ENCODE assay signal across 1 cellular context in the genomic region with DNA sequence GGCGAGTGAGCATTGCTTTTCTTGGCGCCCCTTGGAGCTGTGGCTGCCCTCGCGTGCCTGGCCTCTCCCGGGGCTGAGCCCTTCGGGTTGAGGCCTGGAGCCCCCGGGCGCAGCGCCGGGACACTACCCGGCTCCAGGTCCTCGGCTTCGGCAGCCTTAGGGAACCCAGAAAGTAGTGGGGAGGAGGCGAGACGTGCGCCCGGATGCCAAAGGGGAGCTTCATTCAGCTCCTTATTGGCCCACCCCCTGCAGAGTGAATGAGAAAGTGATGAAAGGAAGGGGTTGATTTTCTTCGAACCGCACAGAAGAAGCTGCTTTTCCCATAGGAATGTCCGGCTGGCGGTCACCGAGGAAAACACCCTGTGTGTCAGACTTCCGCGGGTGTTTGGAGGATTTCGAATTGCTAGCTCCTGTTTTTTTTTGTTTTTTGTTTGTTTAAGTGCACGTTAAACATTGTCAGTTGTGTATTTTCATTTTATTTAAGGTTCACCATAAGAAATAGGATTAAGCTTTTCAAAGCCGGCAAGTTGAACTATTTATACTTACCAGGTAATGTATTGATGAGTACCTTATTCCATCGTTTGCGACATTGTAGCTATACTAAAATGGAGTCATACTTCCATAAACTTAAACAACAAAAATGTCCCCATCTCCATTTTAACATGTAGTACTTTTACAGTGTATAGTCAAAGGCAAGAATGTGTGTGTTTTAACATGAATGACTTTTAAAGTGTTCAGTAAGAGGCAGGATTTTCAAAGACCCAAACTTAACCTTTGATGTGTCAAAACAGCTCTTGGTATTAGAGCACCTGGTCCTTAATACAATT.
TF ChIP-seq lines count a peak whose summit lies in the region.

No MANE protein-coding gene starts in this region.

TF ChIP-seq in GM12878, 131 proteins besides CTCF, POLR2A, EP300 and RAD21 (continued from another document):
- TF ChIP-seq, protein P1, sequence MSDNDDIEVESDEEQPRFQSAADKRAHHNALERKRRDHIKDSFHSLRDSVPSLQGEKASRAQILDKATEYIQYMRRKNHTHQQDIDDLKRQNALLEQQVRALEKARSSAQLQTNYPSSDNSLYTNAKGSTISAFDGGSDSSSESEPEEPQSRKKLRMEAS (IDR thresholded peaks at IDR 0.05; ENCODE audit: low read depth, low read length): no peak
- peak; percentile 46 for TF ChIP-seq HDAC6 (IDR thresholded peaks at IDR 0.05; ENCODE audit: unreplicated experiment)
- TF ChIP-seq, protein P2, sequence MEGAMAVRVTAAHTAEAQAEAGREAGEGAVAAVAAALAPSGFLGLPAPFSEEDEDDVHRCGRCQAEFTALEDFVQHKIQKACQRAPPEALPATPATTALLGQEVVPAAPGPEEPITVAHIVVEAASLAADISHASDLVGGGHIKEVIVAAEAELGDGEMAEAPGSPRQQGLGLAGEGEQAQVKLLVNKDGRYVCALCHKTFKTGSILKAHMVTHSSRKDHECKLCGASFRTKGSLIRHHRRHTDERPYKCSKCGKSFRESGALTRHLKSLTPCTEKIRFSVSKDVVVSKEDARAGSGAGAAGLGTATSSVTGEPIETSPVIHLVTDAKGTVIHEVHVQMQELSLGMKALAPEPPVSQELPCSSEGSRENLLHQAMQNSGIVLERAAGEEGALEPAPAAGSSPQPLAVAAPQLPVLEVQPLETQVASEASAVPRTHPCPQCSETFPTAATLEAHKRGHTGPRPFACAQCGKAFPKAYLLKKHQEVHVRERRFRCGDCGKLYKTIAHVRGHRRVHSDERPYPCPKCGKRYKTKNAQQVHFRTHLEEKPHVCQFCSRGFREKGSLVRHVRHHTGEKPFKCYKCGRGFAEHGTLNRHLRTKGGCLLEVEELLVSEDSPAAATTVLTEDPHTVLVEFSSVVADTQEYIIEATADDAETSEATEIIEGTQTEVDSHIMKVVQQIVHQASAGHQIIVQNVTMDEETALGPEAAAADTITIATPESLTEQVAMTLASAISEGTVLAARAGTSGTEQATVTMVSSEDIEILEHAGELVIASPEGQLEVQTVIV (IDR thresholded peaks at IDR 0.05; ENCODE audit: borderline replicate concordance, partially characterized antibody): no peak
- TF ChIP-seq, protein P3, sequence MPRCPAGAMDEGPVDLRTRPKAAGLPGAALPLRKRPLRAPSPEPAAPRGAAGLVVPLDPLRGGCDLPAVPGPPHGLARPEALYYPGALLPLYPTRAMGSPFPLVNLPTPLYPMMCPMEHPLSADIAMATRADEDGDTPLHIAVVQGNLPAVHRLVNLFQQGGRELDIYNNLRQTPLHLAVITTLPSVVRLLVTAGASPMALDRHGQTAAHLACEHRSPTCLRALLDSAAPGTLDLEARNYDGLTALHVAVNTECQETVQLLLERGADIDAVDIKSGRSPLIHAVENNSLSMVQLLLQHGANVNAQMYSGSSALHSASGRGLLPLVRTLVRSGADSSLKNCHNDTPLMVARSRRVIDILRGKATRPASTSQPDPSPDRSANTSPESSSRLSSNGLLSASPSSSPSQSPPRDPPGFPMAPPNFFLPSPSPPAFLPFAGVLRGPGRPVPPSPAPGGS (IDR thresholded peaks at IDR 0.05; ENCODE audit: borderline replicate concordance, insufficient read depth, low read depth, low read length, poor library complexity, severe bottlenecking): no peak
- TF ChIP-seq IRF5 (IDR thresholded peaks at IDR 0.05; ENCODE audit: borderline replicate concordance): no peak
- TF ChIP-seq POLR2AphosphoS2 (IDR thresholded peaks at IDR 0.05; ENCODE audit: low read depth, low read length): no peak
- TF ChIP-seq IKZF1 (conservative IDR thresholded peaks at IDR 0.05): peak; percentile 59
- no peak for TF ChIP-seq SPI1 (IDR thresholded peaks at IDR 0.05; ENCODE audit: borderline replicate concordance, insufficient read depth, low read depth, low read length)
- TF ChIP-seq USF1 (IDR thresholded peaks at IDR 0.05; ENCODE audit: borderline replicate concordance, extremely low read length, insufficient read depth, low read depth, low read length): no peak
- peak; percentile 69; the same call in 1 of the 2 replicates for TF ChIP-seq RB1 (IDR thresholded peaks at IDR 0.05; ENCODE audit: borderline replicate concordance)
